8 cellular contexts compared by ENCODE assay signal in the genomic region with DNA sequence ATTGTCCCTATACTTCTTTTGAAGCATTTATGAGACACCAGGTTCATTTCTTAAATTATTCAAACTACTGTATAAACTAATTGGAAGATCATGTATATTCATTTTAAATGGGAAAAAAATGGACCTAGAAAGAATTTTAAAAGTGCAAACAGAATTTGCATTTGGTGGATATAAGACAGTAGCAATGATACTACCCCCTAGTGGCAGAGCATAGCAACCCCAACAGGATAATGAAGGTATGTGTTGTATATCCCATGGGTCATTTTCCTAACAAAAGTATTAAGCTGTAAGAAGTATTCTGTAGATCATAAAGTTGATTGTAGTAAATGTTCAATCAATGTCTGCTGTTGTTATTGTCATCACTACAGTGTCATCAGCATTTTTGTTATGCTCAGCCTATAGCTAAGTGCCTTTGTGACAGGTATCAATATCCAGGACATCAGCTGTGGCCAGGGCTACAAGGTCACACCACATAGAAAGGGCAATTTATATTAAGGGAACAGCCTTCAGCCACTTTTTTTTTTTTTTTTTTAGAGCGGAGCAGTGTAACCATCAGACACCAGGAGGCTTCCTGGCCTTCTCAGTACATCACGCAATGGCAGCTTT.
DNase-seq lines count a peak whose midpoint lies in the region; ATAC-seq and TF ChIP-seq lines count a peak whose summit lies in the region.

No MANE protein-coding gene starts in this region.

- POLR2A ChIA-PET in AG04449 (lab: Yijun Ruan, JAX): no interaction called here

- CTCF ChIA-PET in AG04449 (lab: Yijun Ruan, JAX): interaction anchor here (0.6 to 4.0 kb wide), 28 partner anchors 8 to 647 kb away, joined by 3 to 34 read pairs (median 4); a partner anchor contains a TSS

- H3K4me3 ChIP-seq in AG04449 (ENCODE audit: low read depth, low read length) (no peak overlapping the region), skeletal muscle cell (ENCODE audit: low read depth, low read length) (no peak overlapping the region)

- ATAC-seq in foreskin keratinocyte (peak; percentile 52), GM21619 (IDR thresholded peaks at IDR 0.05; ENCODE audit: unreplicated experiment) (no peak), GM21825 (IDR thresholded peaks at IDR 0.05; ENCODE audit: unreplicated experiment) (no peak)

- H3K27me3 ChIP-seq in foreskin keratinocyte: peaks cover 16% of the 10 kb centered on the region

- in situ Hi-C loops in G401 (cut with HindIII; ENCODE audit: low sequenced_read_pairs): no loop called here

- TF ChIP-seq CTCF in AG04449 (IDR thresholded peaks at IDR 0.05; ENCODE audit: insufficient read depth, low read length, missing control alignments) (peak; percentile 68), foreskin keratinocyte (conservative IDR thresholded peaks at IDR 0.05) (peak; percentile 92)

- DNase-seq in AG04449 (ENCODE audit: low read depth, low spot score) (peak; percentile 9), G401 (ENCODE audit: low spot score) (peak; percentile 14), NCI-H1092 (lab: John Stamatoyannopoulos, UW) (peak; percentile 2), foreskin keratinocyte (peak in 1 of 2 donors; percentile 46), skeletal muscle cell (ENCODE audit: low read depth) (peak; percentile 8)
- DNase-seq in activated CD4-positive, alpha-beta T cell treated with anti-CD3 and anti-CD28 coated beads for 48 hours: peak; percentile 41

- H3K4me1 ChIP-seq in foreskin keratinocyte: peaks cover 2% of the 10 kb centered on the region

- H3K27ac ChIP-seq in foreskin keratinocyte: no peak overlapping the region
